3 cellular contexts compared by ENCODE assay signal in the genomic region with DNA sequence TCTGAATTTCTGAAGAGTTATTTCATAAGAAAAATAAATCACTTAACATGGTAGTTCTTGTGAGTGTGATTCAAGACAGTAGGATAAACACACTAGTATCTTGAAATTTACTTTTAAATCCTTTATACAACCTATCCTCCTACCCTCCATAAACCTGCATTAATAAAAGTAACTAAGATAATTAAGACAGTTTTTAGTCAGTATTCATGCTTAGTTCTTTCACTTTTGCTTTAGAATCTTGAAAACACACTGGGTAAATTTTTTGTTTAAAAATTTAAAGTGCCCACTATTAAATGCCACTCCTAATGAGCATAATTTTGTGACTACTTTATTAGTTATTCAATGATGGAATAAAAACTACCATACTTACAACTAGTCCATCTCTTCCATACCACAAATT.
TF ChIP-seq lines count a peak whose summit lies in the region.

No MANE protein-coding gene starts in this region.

TF ChIP-seq in SK-N-SH, 30 proteins besides CTCF, POLR2A, EP300 and RAD21 (continues in another document):
- no peak for TF ChIP-seq MEF2A (IDR thresholded peaks at IDR 0.05; ENCODE audit: borderline replicate concordance, low read depth)
- no peak for TF ChIP-seq TAF1 (IDR thresholded peaks at IDR 0.05; ENCODE audit: borderline replicate concordance, low read depth, low read length)
- no peak for TF ChIP-seq ELF1 (IDR thresholded peaks at IDR 0.05)
- TF ChIP-seq, protein P1, sequence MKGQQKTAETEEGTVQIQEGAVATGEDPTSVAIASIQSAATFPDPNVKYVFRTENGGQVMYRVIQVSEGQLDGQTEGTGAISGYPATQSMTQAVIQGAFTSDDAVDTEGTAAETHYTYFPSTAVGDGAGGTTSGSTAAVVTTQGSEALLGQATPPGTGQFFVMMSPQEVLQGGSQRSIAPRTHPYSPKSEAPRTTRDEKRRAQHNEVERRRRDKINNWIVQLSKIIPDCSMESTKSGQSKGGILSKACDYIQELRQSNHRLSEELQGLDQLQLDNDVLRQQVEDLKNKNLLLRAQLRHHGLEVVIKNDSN (IDR thresholded peaks at IDR 0.05; ENCODE audit: borderline replicate concordance, low read depth): no peak
- TF ChIP-seq, protein P2, sequence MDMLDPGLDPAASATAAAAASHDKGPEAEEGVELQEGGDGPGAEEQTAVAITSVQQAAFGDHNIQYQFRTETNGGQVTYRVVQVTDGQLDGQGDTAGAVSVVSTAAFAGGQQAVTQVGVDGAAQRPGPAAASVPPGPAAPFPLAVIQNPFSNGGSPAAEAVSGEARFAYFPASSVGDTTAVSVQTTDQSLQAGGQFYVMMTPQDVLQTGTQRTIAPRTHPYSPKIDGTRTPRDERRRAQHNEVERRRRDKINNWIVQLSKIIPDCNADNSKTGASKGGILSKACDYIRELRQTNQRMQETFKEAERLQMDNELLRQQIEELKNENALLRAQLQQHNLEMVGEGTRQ (IDR thresholded peaks at IDR 0.05; ENCODE audit: borderline replicate concordance, low read depth, low read length): no peak
- TF ChIP-seq FOSL2 (IDR thresholded peaks at IDR 0.05; ENCODE audit: borderline replicate concordance, low read depth): no peak
- TF ChIP-seq TEAD4 (IDR thresholded peaks at IDR 0.05; ENCODE audit: borderline replicate concordance, insufficient read depth): no peak
- TF ChIP-seq YY1 (IDR thresholded peaks at IDR 0.05; ENCODE audit: low read depth): no peak
- TF ChIP-seq, protein P3, sequence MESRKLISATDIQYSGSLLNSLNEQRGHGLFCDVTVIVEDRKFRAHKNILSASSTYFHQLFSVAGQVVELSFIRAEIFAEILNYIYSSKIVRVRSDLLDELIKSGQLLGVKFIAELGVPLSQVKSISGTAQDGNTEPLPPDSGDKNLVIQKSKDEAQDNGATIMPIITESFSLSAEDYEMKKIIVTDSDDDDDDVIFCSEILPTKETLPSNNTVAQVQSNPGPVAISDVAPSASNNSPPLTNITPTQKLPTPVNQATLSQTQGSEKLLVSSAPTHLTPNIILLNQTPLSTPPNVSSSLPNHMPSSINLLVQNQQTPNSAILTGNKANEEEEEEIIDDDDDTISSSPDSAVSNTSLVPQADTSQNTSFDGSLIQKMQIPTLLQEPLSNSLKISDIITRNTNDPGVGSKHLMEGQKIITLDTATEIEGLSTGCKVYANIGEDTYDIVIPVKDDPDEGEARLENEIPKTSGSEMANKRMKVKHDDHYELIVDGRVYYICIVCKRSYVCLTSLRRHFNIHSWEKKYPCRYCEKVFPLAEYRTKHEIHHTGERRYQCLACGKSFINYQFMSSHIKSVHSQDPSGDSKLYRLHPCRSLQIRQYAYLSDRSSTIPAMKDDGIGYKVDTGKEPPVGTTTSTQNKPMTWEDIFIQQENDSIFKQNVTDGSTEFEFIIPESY (IDR thresholded peaks at IDR 0.05; ENCODE audit: borderline replicate concordance, low read depth): no peak
- TF ChIP-seq, protein P4, sequence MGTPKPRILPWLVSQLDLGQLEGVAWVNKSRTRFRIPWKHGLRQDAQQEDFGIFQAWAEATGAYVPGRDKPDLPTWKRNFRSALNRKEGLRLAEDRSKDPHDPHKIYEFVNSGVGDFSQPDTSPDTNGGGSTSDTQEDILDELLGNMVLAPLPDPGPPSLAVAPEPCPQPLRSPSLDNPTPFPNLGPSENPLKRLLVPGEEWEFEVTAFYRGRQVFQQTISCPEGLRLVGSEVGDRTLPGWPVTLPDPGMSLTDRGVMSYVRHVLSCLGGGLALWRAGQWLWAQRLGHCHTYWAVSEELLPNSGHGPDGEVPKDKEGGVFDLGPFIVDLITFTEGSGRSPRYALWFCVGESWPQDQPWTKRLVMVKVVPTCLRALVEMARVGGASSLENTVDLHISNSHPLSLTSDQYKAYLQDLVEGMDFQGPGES (IDR thresholded peaks at IDR 0.05; ENCODE audit: low read depth, low read length): no peak
- TF ChIP-seq MXI1 (IDR thresholded peaks at IDR 0.05; ENCODE audit: low read depth, low read length): no peak
- TF ChIP-seq GABPA (IDR thresholded peaks at IDR 0.05; ENCODE audit: low read depth): no peak
- TF ChIP-seq SMC3 (IDR thresholded peaks at IDR 0.05; ENCODE audit: low read depth, low read length): no peak
- no peak for TF ChIP-seq RFX5 (IDR thresholded peaks at IDR 0.05; ENCODE audit: low read length)
- TF ChIP-seq GATA2 (CRISPR knock-in tag; IDR thresholded peaks at IDR 0.05): no peak

TF ChIP-seq in SK-N-SH treated with all-trans-retinoic acid at 6 μM for 48 hours, 23 proteins besides CTCF, POLR2A, EP300 and RAD21:
- no peak for TF ChIP-seq ZFP30 (CRISPR knock-in tag; IDR thresholded peaks at IDR 0.05)
- no peak for TF ChIP-seq ZNF70 (CRISPR knock-in tag; IDR thresholded peaks at IDR 0.05)
- no peak for TF ChIP-seq BACH2 (CRISPR knock-in tag; IDR thresholded peaks at IDR 0.05; ENCODE audit: borderline replicate concordance)
- no peak for TF ChIP-seq TOX (CRISPR knock-in tag; IDR thresholded peaks at IDR 0.05; ENCODE audit: borderline replicate concordance)
- no peak for TF ChIP-seq GLIS3 (CRISPR knock-in tag; IDR thresholded peaks at IDR 0.05)
- TF ChIP-seq ZNF565 (CRISPR knock-in tag; conservative IDR thresholded peaks at IDR 0.05; ENCODE audit: low read depth): no peak
- TF ChIP-seq, protein P5, sequence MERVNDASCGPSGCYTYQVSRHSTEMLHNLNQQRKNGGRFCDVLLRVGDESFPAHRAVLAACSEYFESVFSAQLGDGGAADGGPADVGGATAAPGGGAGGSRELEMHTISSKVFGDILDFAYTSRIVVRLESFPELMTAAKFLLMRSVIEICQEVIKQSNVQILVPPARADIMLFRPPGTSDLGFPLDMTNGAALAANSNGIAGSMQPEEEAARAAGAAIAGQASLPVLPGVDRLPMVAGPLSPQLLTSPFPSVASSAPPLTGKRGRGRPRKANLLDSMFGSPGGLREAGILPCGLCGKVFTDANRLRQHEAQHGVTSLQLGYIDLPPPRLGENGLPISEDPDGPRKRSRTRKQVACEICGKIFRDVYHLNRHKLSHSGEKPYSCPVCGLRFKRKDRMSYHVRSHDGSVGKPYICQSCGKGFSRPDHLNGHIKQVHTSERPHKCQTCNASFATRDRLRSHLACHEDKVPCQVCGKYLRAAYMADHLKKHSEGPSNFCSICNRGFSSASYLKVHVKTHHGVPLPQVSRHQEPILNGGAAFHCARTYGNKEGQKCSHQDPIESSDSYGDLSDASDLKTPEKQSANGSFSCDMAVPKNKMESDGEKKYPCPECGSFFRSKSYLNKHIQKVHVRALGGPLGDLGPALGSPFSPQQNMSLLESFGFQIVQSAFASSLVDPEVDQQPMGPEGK (CRISPR knock-in tag; IDR thresholded peaks at IDR 0.05; ENCODE audit: borderline replicate concordance): no peak
- TF ChIP-seq SNAI2 (CRISPR knock-in tag; IDR thresholded peaks at IDR 0.05): no peak
- no peak for TF ChIP-seq ESRRG (CRISPR knock-in tag; IDR thresholded peaks at IDR 0.05)
TF ChIP-seq in SK-N-SH treated with all-trans-retinoic acid at 6 μM for 48 hours: peak in this region for 0.

TF ChIP-seq in GM12878, 131 proteins besides CTCF, POLR2A, EP300 and RAD21:
- no peak for TF ChIP-seq MTA3 (IDR thresholded peaks at IDR 0.05; ENCODE audit: borderline replicate concordance, low read length)
- TF ChIP-seq, protein P6, sequence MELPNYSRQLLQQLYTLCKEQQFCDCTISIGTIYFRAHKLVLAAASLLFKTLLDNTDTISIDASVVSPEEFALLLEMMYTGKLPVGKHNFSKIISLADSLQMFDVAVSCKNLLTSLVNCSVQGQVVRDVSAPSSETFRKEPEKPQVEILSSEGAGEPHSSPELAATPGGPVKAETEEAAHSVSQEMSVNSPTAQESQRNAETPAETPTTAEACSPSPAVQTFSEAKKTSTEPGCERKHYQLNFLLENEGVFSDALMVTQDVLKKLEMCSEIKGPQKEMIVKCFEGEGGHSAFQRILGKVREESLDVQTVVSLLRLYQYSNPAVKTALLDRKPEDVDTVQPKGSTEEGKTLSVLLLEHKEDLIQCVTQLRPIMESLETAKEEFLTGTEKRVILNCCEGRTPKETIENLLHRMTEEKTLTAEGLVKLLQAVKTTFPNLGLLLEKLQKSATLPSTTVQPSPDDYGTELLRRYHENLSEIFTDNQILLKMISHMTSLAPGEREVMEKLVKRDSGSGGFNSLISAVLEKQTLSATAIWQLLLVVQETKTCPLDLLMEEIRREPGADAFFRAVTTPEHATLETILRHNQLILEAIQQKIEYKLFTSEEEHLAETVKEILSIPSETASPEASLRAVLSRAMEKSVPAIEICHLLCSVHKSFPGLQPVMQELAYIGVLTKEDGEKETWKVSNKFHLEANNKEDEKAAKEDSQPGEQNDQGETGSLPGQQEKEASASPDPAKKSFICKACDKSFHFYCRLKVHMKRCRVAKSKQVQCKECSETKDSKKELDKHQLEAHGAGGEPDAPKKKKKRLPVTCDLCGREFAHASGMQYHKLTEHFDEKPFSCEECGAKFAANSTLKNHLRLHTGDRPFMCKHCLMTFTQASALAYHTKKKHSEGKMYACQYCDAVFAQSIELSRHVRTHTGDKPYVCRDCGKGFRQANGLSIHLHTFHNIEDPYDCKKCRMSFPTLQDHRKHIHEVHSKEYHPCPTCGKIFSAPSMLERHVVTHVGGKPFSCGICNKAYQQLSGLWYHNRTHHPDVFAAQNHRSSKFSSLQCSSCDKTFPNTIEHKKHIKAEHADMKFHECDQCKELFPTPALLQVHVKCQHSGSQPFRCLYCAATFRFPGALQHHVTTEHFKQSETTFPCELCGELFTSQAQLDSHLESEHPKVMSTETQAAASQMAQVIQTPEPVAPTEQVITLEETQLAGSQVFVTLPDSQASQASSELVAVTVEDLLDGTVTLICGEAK (IDR thresholded peaks at IDR 0.05; ENCODE audit: borderline replicate concordance): no peak
- TF ChIP-seq FOXK2 (IDR thresholded peaks at IDR 0.05): no peak
- no peak for TF ChIP-seq POU2F2 (IDR thresholded peaks at IDR 0.05; ENCODE audit: borderline replicate concordance, low read depth, low read length)
- TF ChIP-seq EED (IDR thresholded peaks at IDR 0.05; ENCODE audit: low read depth): no peak
- TF ChIP-seq, protein P4 (IDR thresholded peaks at IDR 0.05): no peak
- TF ChIP-seq CBX5 (IDR thresholded peaks at IDR 0.05; ENCODE audit: low read depth): no peak
